Comparison of ENCODE assay signal across 1 cellular context in genomic region chr3:196568246-196569002, GRCh38.
A peak's percentile ranks its signal among the peaks of the same experiment; 100 is the strongest.
TF ChIP-seq lines count a peak whose summit lies in the region.

TSS of gene FBXO45 (plus strand) at chr3:196568660. CDS start at chr3:196568985, 325 bp downstream.
TSS of gene WDR53 (minus strand) at chr3:196568554. CDS start at chr3:196561475, 7,079 bp downstream.

TF ChIP-seq in HepG2, 621 proteins besides CTCF, POLR2A, EP300 and RAD21 (continued from another document and continues in another):
- TF ChIP-seq ZNF576 (CRISPR knock-in tag; IDR thresholded peaks at IDR 0.05) (no peak), ZNF616 (CRISPR knock-in tag; IDR thresholded peaks at IDR 0.05; ENCODE audit: low read depth) (no peak), HDAC6 (IDR thresholded peaks at IDR 0.05; ENCODE audit: low read depth, low read length) (no peak), SNAPC4 (CRISPR knock-in tag; IDR thresholded peaks at IDR 0.05) (no peak), ZEB1 (IDR thresholded peaks at IDR 0.05; ENCODE audit: insufficient replicate concordance, low read depth) (peak; percentile 18), HMG20A (CRISPR knock-in tag; IDR thresholded peaks at IDR 0.05; ENCODE audit: borderline replicate concordance) (no peak), SP5 (CRISPR knock-in tag; IDR thresholded peaks at IDR 0.05; ENCODE audit: borderline replicate concordance, low read depth) (peak; percentile 31; the same call in 1 of the 2 replicates), JUNB (CRISPR knock-in tag; IDR thresholded peaks at IDR 0.05; ENCODE audit: borderline replicate concordance) (no peak), ZNF142 (CRISPR knock-in tag; IDR thresholded peaks at IDR 0.05) (peak; percentile 64; the same call in 1 of the 2 replicates), RELA (CRISPR knock-in tag; IDR thresholded peaks at IDR 0.05) (0 out of 2 replicates have a peak, but pooled peaks have one; percentile 45), DNMT3B (CRISPR knock-in tag; conservative IDR thresholded peaks at IDR 0.05) (no peak; the same call in 1 of the 2 replicates), PBX2 (CRISPR knock-in tag; IDR thresholded peaks at IDR 0.05) (no peak), ZNF691 (CRISPR knock-in tag; IDR thresholded peaks at IDR 0.05; ENCODE audit: borderline replicate concordance, low read depth) (peak; percentile 91), GLMP (CRISPR knock-in tag; IDR thresholded peaks at IDR 0.05; ENCODE audit: borderline replicate concordance) (no peak), ZNF710 (CRISPR knock-in tag; IDR thresholded peaks at IDR 0.05; ENCODE audit: borderline replicate concordance) (no peak; the same call in 1 of the 2 replicates), MTF2 (CRISPR knock-in tag; IDR thresholded peaks at IDR 0.05; ENCODE audit: borderline replicate concordance) (no peak), ZBTB37 (CRISPR knock-in tag; IDR thresholded peaks at IDR 0.05) (no peak), MTA3 (CRISPR knock-in tag; IDR thresholded peaks at IDR 0.05) (no peak), FOSL2 (CRISPR knock-in tag; IDR thresholded peaks at IDR 0.05) (peak; percentile 57), ZNF317 (CRISPR knock-in tag; IDR thresholded peaks at IDR 0.05) (no peak), ZNF337 (CRISPR knock-in tag; IDR thresholded peaks at IDR 0.05; ENCODE audit: borderline replicate concordance, low read depth) (no peak), ZFP90 (CRISPR knock-in tag; IDR thresholded peaks at IDR 0.05; ENCODE audit: borderline replicate concordance) (no peak; the same call in 1 of the 2 replicates), PAF1 (CRISPR knock-in tag; IDR thresholded peaks at IDR 0.05) (no peak), MYNN (CRISPR knock-in tag; IDR thresholded peaks at IDR 0.05; ENCODE audit: low read depth) (peak; percentile 84; the same call in 1 of the 2 replicates), CREB3 (CRISPR knock-in tag; IDR thresholded peaks at IDR 0.05) (no peak), RXRA (CRISPR knock-in tag; IDR thresholded peaks at IDR 0.05) (peak; percentile 58), IKZF1 (IDR thresholded peaks at IDR 0.05) (no peak), FIP1L1 (IDR thresholded peaks at IDR 0.05; ENCODE audit: borderline replicate concordance, insufficient read depth, low read depth, low read length) (no peak), HMG20B (CRISPR knock-in tag; conservative IDR thresholded peaks at IDR 0.05) (0 out of 2 replicates have a peak, but pooled peaks have one; percentile 22), TBL1XR1 (IDR thresholded peaks at IDR 0.05; ENCODE audit: borderline replicate concordance, low read length, partially characterized antibody) (no peak), KDM5B (CRISPR knock-in tag; IDR thresholded peaks at IDR 0.05; ENCODE audit: borderline replicate concordance) (peak; percentile 66; the same call in 1 of the 2 replicates), ZNF20 (CRISPR knock-in tag; IDR thresholded peaks at IDR 0.05) (no peak), YY1 (IDR thresholded peaks at IDR 0.05; ENCODE audit: insufficient read depth, insufficient replicate concordance, low read depth, low read length) (peak; percentile 99), KDM4B (CRISPR knock-in tag; IDR thresholded peaks at IDR 0.05) (peak; percentile 45; the same call in 1 of the 2 replicates), TOE1 (CRISPR knock-in tag; IDR thresholded peaks at IDR 0.05) (no peak; the same call in 1 of the 2 replicates), IKZF5 (CRISPR knock-in tag; IDR thresholded peaks at IDR 0.05) (peak; percentile 70; the same call in 1 of the 2 replicates), ZNF784 (CRISPR knock-in tag; IDR thresholded peaks at IDR 0.05; ENCODE audit: borderline replicate concordance) (peak; percentile 91)
